8 cellular contexts compared by ENCODE assay signal in genomic region chr4:24912252-24913098, GRCh38. TPM values are rescaled to one million over a fixed set of nuclear protein-coding genes. Genes with fewer than 3 reads are reported as not detected.
DNase-seq lines count a peak whose midpoint lies in the region; ATAC-seq, FAIRE-seq and TF ChIP-seq lines count a peak whose summit lies in the region.

Gene CCDC149 (minus strand): TSS chr4:24913042. CDS start chr4:24912864, 178 bp downstream.

- in situ Hi-C loops in K562 (cut with MboI), result no loop called here

- H3K36me3 Mint-ChIP-seq in GM23338 (ENCODE audit: low read depth), result peaks cover 43% of the 10 kb centered on the region

- intact Hi-C loops in K562 (cut with micrococcal nuclease) (no loop called here), posterior cingulate gyrus (cut with DNase I) (loop anchor here (10.0 kb wide), 2 partner anchors 108 to 438 kb away; no protein-coding TSS in a partner anchor)

- POLR2A ChIA-PET in AG04450 (lab: Yijun Ruan, JAX) (no interaction called here), K562 (lab: Yijun Ruan, JAX) (no interaction called here)

- ATAC-seq in GM23338, result peak; percentile 83
- ATAC-seq in K562, result peak; percentile 66
- ATAC-seq in GM21825 (IDR thresholded peaks at IDR 0.05; ENCODE audit: unreplicated experiment), result no peak
- ATAC-seq in GM18907 (IDR thresholded peaks at IDR 0.05; ENCODE audit: unreplicated experiment), result no peak

- H3K27ac ChIP-seq in AG04450 (ENCODE audit: low read depth, low read length) (peak within 1 kb of the TSS; percentile 31), GM23338 (ENCODE audit: low read depth) (no peak within 1 kb of the TSS), K562 (ENCODE audit: extremely low read depth, low read depth, low read length) (no peak within 1 kb of the TSS)

- H3K4me3 Mint-ChIP-seq in GM23338, result peak within 1 kb of the TSS; percentile 74

- TF ChIP-seq RAD21 in K562 (CRISPR knock-in tag; conservative IDR thresholded peaks at IDR 0.05 in 1 of 2, IDR thresholded peaks at IDR 0.05 in 1 of 2), result no peak

- peak within 1 kb of the TSS; percentile 86 for H3K27ac Mint-ChIP-seq in GM23338

- H3K27me3 Mint-ChIP-seq in GM23338 (ENCODE audit: insufficient read depth, low read depth, poor library complexity), result peaks cover 15% of the 10 kb centered on the region

- peak within 1 kb of the TSS; percentile 69 for H3K4me3 ChIP-seq in AG04450 (ENCODE audit: low read depth, low read length)
- H3K4me3 ChIP-seq in GM23338, result peak within 1 kb of the TSS; percentile 58
- H3K4me3 ChIP-seq in K562, result no peak within 1 kb of the TSS

- no peak for FAIRE-seq in K562 (lab: Jason Lieb, UNC)

- peaks cover 50% of the 10 kb centered on the region for H3K9me3 Mint-ChIP-seq in GM23338

- DNase-seq in AG04450 (ENCODE audit: low read depth, low spot score) (no peak), GM23338 (ENCODE audit: low spot score) (peak; percentile 83), NCI-H510A treated with DMSO at 0.1 percent for 48 hours (lab: John Stamatoyannopoulos, UW) (peak; percentile 59), K562 (ENCODE audit: extremely low read depth in 1 of 4, low spot score in 3 of 4) (peak; percentile 9 to 35 (median 24)), hippocampal formation (lab: John Stamatoyannopoulos, UW) (peak; percentile 29 to 36), posterior cingulate gyrus (peak; percentile 41 to 93 (median 50))

- peaks cover 3% of the 10 kb centered on the region; the same call in 1 of the 2 replicates for H3K9me3 ChIP-seq in AG04450 (ENCODE audit: control insufficient read depth, insufficient read depth, low read length)
- H3K9me3 ChIP-seq in K562 (replicated peaks; ENCODE audit: control insufficient read depth, insufficient read depth, low read depth, low read length), result no peaks in the 10 kb centered on the region

- H3F3A ChIP-seq in GM23338 (replicated peaks; ENCODE audit: low read depth), result no peaks in the 10 kb centered on the region

- no peaks in the 10 kb centered on the region for H3K9me1 ChIP-seq in K562 (ENCODE audit: control insufficient read depth, insufficient read depth, low read length)

- H3K4me1 ChIP-seq in GM23338 (ENCODE audit: insufficient read depth) (peaks cover 11% of the 10 kb centered on the region), K562 (replicated peaks in 1 of 2; ENCODE audit: control insufficient read depth in 2 of 2, insufficient read depth in 2 of 2, low read length in 2 of 2) (peaks cover 0 to 10% of the 10 kb centered on the region in 2 experiments; a peak in 1 of 5 replicates)

- H3K36me3 ChIP-seq in GM23338 (ENCODE audit: insufficient read depth) (peaks cover 9% of the 10 kb centered on the region), K562 (ENCODE audit: control insufficient read depth, insufficient read depth, low read length) (no peaks in the 10 kb centered on the region)

- peaks cover 15% of the 10 kb centered on the region for H3K4me1 Mint-ChIP-seq in GM23338

- no peak for TF ChIP-seq EP300 in K562 (IDR thresholded peaks at IDR 0.05; ENCODE audit: low read length)

- WGBS in K562 (ENCODE audit: insufficient coverage, low coverage, missing lambda C conversion rate), result 4% methylated on average over 25 of the region's 88 CpGs

- no peak for TF ChIP-seq CTCF in AG04450 (IDR thresholded peaks at IDR 0.05; ENCODE audit: low read depth, low read length)
- TF ChIP-seq CTCF in GM23338 (conservative IDR thresholded peaks at IDR 0.05; ENCODE audit: low read depth in 2 of 2), result 0 out of 4 replicates have a peak, but pooled peaks of 1 of the 2 experiments have one; percentile 14
- TF ChIP-seq CTCF in K562 (IDR thresholded peaks at IDR 0.05 in 2 of 3, conservative IDR thresholded peaks at IDR 0.05 in 1 of 3; ENCODE audit: insufficient read depth in 2 of 3, low read depth in 1 of 3, low read length in 3 of 3), result no peak

- H3K4me2 ChIP-seq in GM23338, result peak within 1 kb of the TSS; percentile 82
- H3K4me2 ChIP-seq in K562 (ENCODE audit: insufficient read depth, low read length), result no peak within 1 kb of the TSS; the same call in 1 of the 2 replicates

- peak within 1 kb of the TSS; percentile 91 for H2AFZ ChIP-seq in GM23338
- no peak within 1 kb of the TSS for H2AFZ ChIP-seq in K562 (ENCODE audit: low read depth, low read length)

- 0 out of 2 replicates have a peak, but pooled peaks cover 4% of the 10 kb centered on the region for H3K9me2 ChIP-seq in GM23338 (ENCODE audit: insufficient read depth)

- H3K9ac ChIP-seq in K562 (ENCODE audit: insufficient read depth in 1 of 2, low read depth in 2 of 2, low read length in 2 of 2), result no peak within 1 kb of the TSS

- no TSS peak for BruUV-seq in K562 (replicated peaks; lab: Mats Ljungman, UMichigan)

- H4K20me1 ChIP-seq in GM23338 (replicated peaks; ENCODE audit: insufficient read depth) (0 out of 2 replicates have a peak, but pooled peaks cover 4% of the 10 kb centered on the region), K562 (replicated peaks; ENCODE audit: control insufficient read depth, insufficient read depth, low read length) (no peaks in the 10 kb centered on the region)

- TF ChIP-seq POLR2A in K562 (conservative IDR thresholded peaks at IDR 0.05), result no peak

- H3K79me2 ChIP-seq in GM23338 (replicated peaks; ENCODE audit: insufficient read depth), result no peaks in the 10 kb centered on the region
- no peaks in the 10 kb centered on the region for H3K79me2 ChIP-seq in K562 (ENCODE audit: control insufficient read depth, insufficient read depth, low read length)

- CTCF ChIA-PET in AG04450 (lab: Charles Lee), result no interaction called here
- CTCF ChIA-PET in K562 (lab: Yijun Ruan, JAX; ENCODE audit: low intra/inter-chr PET ratio), result no interaction called here

- H3K27me3 ChIP-seq in AG04450 (ENCODE audit: control insufficient read depth, insufficient read depth, low read length) (no peaks in the 10 kb centered on the region), GM23338 (ENCODE audit: insufficient read depth) (peaks cover 25% of the 10 kb centered on the region; the same call in 1 of the 2 replicates), K562 (ENCODE audit: control insufficient read depth in 2 of 2, insufficient read depth in 2 of 2, low read length in 2 of 2) (peaks cover 13 to 39% of the 10 kb centered on the region in 2 experiments; a peak in 4 of 5 replicates)

TF ChIP-seq in GM23338, 12 proteins besides CTCF, POLR2A, EP300 and RAD21:
- TF ChIP-seq POLR2AphosphoS5 (IDR thresholded peaks at IDR 0.05; ENCODE audit: low read depth) (peak; percentile 57), EZH2 (IDR thresholded peaks at IDR 0.05; ENCODE audit: low read depth, unreplicated experiment) (no peak)

TF ChIP-seq in K562, 482 proteins besides CTCF, POLR2A, EP300 and RAD21 (continues in another document):
- no peak for TF ChIP-seq MAFG (tag; conservative IDR thresholded peaks at IDR 0.05)
- TF ChIP-seq ZBTB8A (IDR thresholded peaks at IDR 0.05; ENCODE audit: partially characterized antibody), result no peak
- TF ChIP-seq SPI1 (IDR thresholded peaks at IDR 0.05; ENCODE audit: borderline replicate concordance, low read depth, low read length), result no peak
- TF ChIP-seq SRSF1 (IDR thresholded peaks at IDR 0.05; ENCODE audit: low read depth, low read length), result no peak
- no peak for TF ChIP-seq ZNF12 (CRISPR knock-in tag; IDR thresholded peaks at IDR 0.05)
- TF ChIP-seq NFYB (IDR thresholded peaks at IDR 0.05; ENCODE audit: extremely low read depth, insufficient read length), result no peak
- no peak for TF ChIP-seq HNRNPLL (IDR thresholded peaks at IDR 0.05; ENCODE audit: low read depth, low read length, poor library complexity, severe bottlenecking)
- no peak for TF ChIP-seq RBBP5 (IDR thresholded peaks at IDR 0.05; ENCODE audit: borderline replicate concordance, insufficient read depth, low read length, poor library complexity, severe bottlenecking)
- TF ChIP-seq HDAC1 (IDR thresholded peaks at IDR 0.05), result no peak
- no peak for TF ChIP-seq ZNF75A (CRISPR knock-in tag; IDR thresholded peaks at IDR 0.05)
- no peak for TF ChIP-seq ETS2 (tag; IDR thresholded peaks at IDR 0.05; ENCODE audit: borderline replicate concordance, poor library complexity, severe bottlenecking)

RNA-seq across cellular contexts. Expression of gene CCDC149, which starts in this region (rescaled TPM):
- polyA plus RNA-seq in AG04450 (2011; rRNA removed), result 11.9 and 13.9 TPM in 2 replicates
- polyA minus RNA-seq in AG04450 (2011; rRNA and poly(A)+ RNA removed), result 16.6 and 21.0 TPM in 2 replicates
- 3.8 and 6.4 TPM in 2 replicates for total RNA-seq in GM23338 (2014; rRNA removed; shearing (Covaris generic))
- polyA plus RNA-seq in GM23338 (2016; fragmentation: Nextera tagmentation; extraction: Ambion mirVana), result 2.2 and 2.6 TPM in 2 replicates
- not detected in 2 replicates for total RNA-seq in K562 (2011; cell fraction: chromatin; rRNA removed; ENCODE audit: low replicate concordance)
- total RNA-seq in K562 (2011; cell fraction: nucleolus; rRNA removed), result not detected in 2 replicates
- not detected in 2 replicates for total RNA-seq in K562 (2011; cell fraction: nucleoplasm; rRNA removed)
- not detected in 2 replicates for total RNA-seq in K562 (2014; rRNA removed)
- not detected in 2 replicates for total RNA-seq in K562 (2014; rRNA removed; fragmentation: Illumina TruSeq; extraction: Trizol)
- not detected in 2 replicates for total RNA-seq in K562 (2015; rRNA removed; fragmentation: Illumina TruSeq; extraction: Trizol)
- total RNA-seq in K562 (2021), result 0.09 and 0.18 TPM in 2 replicates
- polyA plus RNA-seq in K562 (2011; rRNA removed), result 0.04 TPM in 1 of 2 replicates, not detected in the other
- polyA plus RNA-seq in K562 (2011; cell fraction: cytosol; rRNA removed), result 0.03 TPM in 1 of 2 replicates, not detected in the other
- polyA plus RNA-seq in K562 (2011; cell fraction: nucleus; rRNA removed), result not detected in 2 replicates
- polyA plus RNA-seq in K562 (2012), result 0.01 and 0.10 TPM in 2 replicates
- not detected in 2 replicates for polyA plus RNA-seq in K562 (2014; fragmentation: Illumina TruSeq; extraction: Trizol)
- not detected for polyA plus RNA-seq in K562 (2014; fragmentation: Nextera tagmentation; extraction: Ambion mirVana)
- not detected in 2 replicates for polyA plus RNA-seq in K562 (2014; rRNA removed)
- not detected in 2 replicates for polyA minus RNA-seq in K562 (2011; rRNA and poly(A)+ RNA removed)
- polyA minus RNA-seq in K562 (2011; cell fraction: cytosol; rRNA and poly(A)+ RNA removed), result not detected in 2 replicates
- polyA minus RNA-seq in K562 (2011; cell fraction: nucleus; rRNA and poly(A)+ RNA removed), result not detected in 2 replicates

Comparison
In these comparisons a context has a peak if more than half of its experiments do, and no peak if none do; other contexts are left out.
1. Peak in DNase-seq and ATAC-seq in K562; RNA of the gene not detected or under 1 TPM.